ENCODE assay signal across 1 cellular context in genomic region chr20:25276533-25277050, GRCh38.
TF ChIP-seq lines count a peak whose summit lies in the region.

No MANE protein-coding gene starts in this region.

TF ChIP-seq in WTC11, 78 proteins besides CTCF, POLR2A, EP300 and RAD21 (continued from another document):
- TF ChIP-seq ZNF416 (CRISPR knock-in tag; IDR thresholded peaks at IDR 0.05) (no peak), ZNF532 (CRISPR knock-in tag; IDR thresholded peaks at IDR 0.05; ENCODE audit: borderline replicate concordance) (no peak), NR3C1 (CRISPR knock-in tag; conservative IDR thresholded peaks at IDR 0.05; ENCODE audit: low read depth) (no peak), ZNF219 (CRISPR knock-in tag; IDR thresholded peaks at IDR 0.05; ENCODE audit: borderline replicate concordance) (no peak)
